ENCODE assay signal across 8 cellular contexts in the genomic region with DNA sequence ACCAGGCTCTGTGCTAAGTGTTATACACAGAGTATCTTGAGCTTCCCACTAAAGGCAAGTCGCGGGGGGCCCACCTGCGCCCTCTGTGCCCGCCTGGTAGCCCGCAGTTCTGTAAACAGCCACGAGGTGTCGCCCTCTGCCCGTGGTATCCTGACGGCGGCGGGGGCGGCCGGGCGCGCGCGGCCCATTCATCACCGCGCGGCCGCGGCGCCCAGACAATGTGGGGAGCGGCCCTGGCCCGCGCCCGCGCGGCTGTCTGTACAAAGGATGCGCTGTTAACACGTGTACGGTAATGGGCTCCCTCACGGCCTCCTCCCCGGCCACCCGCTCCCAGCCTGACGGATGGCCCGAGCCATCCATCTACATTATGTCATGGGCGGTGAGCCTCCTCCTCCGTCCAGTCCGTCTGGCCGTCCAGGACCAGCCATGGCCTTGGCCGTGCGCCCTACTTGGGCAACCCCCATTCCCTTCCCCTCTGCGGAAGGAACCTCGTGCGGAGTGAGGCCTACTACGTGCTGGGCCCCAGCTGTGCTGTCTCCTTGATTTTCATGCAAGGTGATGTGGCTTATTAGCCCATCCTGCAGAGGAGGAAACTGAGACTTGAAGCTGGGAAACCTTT.
DNase-seq lines count a peak whose midpoint lies in the region; ATAC-seq lines count a peak whose summit lies in the region.

No MANE protein-coding gene starts in this region.

- peaks cover 7 to 17% (median 9%) of the 10 kb centered on the region in 3 donors for H3K36me3 Mint-ChIP-seq in naive thymus-derived CD8-positive, alpha-beta T cell

- POLR2A ChIA-PET in naive thymus-derived CD8-positive, alpha-beta T cell (lab: Charles Lee): no interaction called here

- peaks cover 4% of the 10 kb centered on the region for H3K4me1 ChIP-seq in stomach smooth muscle (ENCODE audit: control insufficient read depth, insufficient read depth, low read length)

- peak overlapping the region; percentile 56 to 70 for H3K4me3 ChIP-seq in stomach smooth muscle (ENCODE audit: low read length in 2 of 2)

- H3K27ac Mint-ChIP-seq in naive thymus-derived CD8-positive, alpha-beta T cell: peak overlapping the region in 1 of 10 donors; percentile 62

- ATAC-seq in naive thymus-derived CD8-positive, alpha-beta T cell: peak; percentile 56 to 57
- no peak for ATAC-seq in GM21367 (IDR thresholded peaks at IDR 0.05; ENCODE audit: unreplicated experiment)

- no peaks in the 10 kb centered on the region for H3K9me3 ChIP-seq in stomach smooth muscle (ENCODE audit: control insufficient read depth in 2 of 2, low read length in 2 of 2)

- peak overlapping the region in 1 of 10 donors; percentile 14 for H3K4me3 Mint-ChIP-seq in naive thymus-derived CD8-positive, alpha-beta T cell

- no peak overlapping the region for H3K27ac ChIP-seq in stomach smooth muscle (ENCODE audit: low read length)

- no peak overlapping the region for H3K9ac ChIP-seq in stomach smooth muscle (ENCODE audit: low read length in 2 of 2)

- H3K27me3 ChIP-seq in stomach smooth muscle (ENCODE audit: control insufficient read depth in 1 of 2, insufficient read depth in 2 of 2, low read length in 2 of 2): no peaks in the 10 kb centered on the region

- H3K4me1 Mint-ChIP-seq in naive thymus-derived CD8-positive, alpha-beta T cell: peaks cover 12 to 22% (median 17%) of the 10 kb centered on the region in 4 donors

- no peaks in the 10 kb centered on the region for H3K36me3 ChIP-seq in stomach smooth muscle (ENCODE audit: control insufficient read depth in 2 of 2, insufficient read depth in 2 of 2, low read length in 2 of 2)

- DNase-seq in ELR (ENCODE audit: low read depth): peak; percentile 64
- DNase-seq in NCI-H146 treated with DMSO at 0.1 percent for 48 hours (lab: John Stamatoyannopoulos, UW; ENCODE audit: unreplicated experiment): peak; percentile 1
- peak; percentile 86 for DNase-seq in activated CD8-positive, alpha-beta memory T cell treated with anti-CD3 and anti-CD28 coated beads, Interleukin-2, amount 50 U/mL, for 48 hours
- DNase-seq in fibroblast of gingiva (ENCODE audit: low read depth): peak; percentile 14
- DNase-seq in naive thymus-derived CD8-positive, alpha-beta T cell: peak in 8 of 10 donors; percentile 5 to 56 (median 44)
- DNase-seq in amniotic stem cell (lab: John Stamatoyannopoulos, UW): no peak

- H3K9me3 Mint-ChIP-seq in naive thymus-derived CD8-positive, alpha-beta T cell: peaks cover 0 to 9% (median 3%) of the 10 kb centered on the region in 9 donors

- no peaks in the 10 kb centered on the region for H3K27me3 Mint-ChIP-seq in naive thymus-derived CD8-positive, alpha-beta T cell
